Comparison of ENCODE assay signal across 18 cellular contexts in genomic region chr3:169818330-169818729, GRCh38. TPM values are rescaled to one million over a fixed set of nuclear protein-coding genes. Genes with fewer than 3 reads are reported as not detected.
A peak's percentile ranks its signal among the peaks of the same experiment; 100 is the strongest.
DNase-seq lines count a peak whose midpoint lies in the region; ATAC-seq and TF ChIP-seq lines count a peak whose summit lies in the region.
"Had no signal": no experiment of that assay in that cellular context is flagged by ENCODE, and none has a peak within 500 bp of the region (broad histone marks: within the 10 kb centered on the region; RNA-seq: fewer than 3 reads in every experiment).

No MANE protein-coding gene starts in this region.

- H3K36me3 ChIP-seq in adipocyte (ENCODE audit: control insufficient read depth, insufficient read depth, low read length, severe bottlenecking) (no peaks in the 10 kb centered on the region), smooth muscle cell (ENCODE audit: low read depth) (no peaks in the 10 kb centered on the region)
- H3K36me3 ChIP-seq: BLaER1 treated with 17β-estradiol and CSF1 and Interleukin-3, amounts not matched to agents 10 nM and 100 nM; transverse colon had no signal

- WGBS in smooth muscle cell (ENCODE audit: low lambda C conversion rate), result 58% methylated on average over 2 of the region's 2 CpGs

- no peaks in the 10 kb centered on the region for H4K20me1 ChIP-seq in smooth muscle cell (ENCODE audit: low read depth)
- H4K20me1 ChIP-seq: BLaER1 treated with 17β-estradiol and CSF1 and Interleukin-3, amounts not matched to agents 10 nM and 100 nM had no signal

- peaks cover 12% of the 10 kb centered on the region for H3K9me3 ChIP-seq in adipocyte (ENCODE audit: control insufficient read depth, low read length)
- H3K9me3 ChIP-seq in smooth muscle cell (replicated peaks; ENCODE audit: low read depth), result peaks cover 11% of the 10 kb centered on the region

- no peak overlapping the region for H3K4me3 ChIP-seq in adipocyte (ENCODE audit: low read length)
- no peak overlapping the region for H3K4me3 ChIP-seq in smooth muscle cell
- H3K4me3 ChIP-seq: BLaER1 treated with 17β-estradiol and CSF1 and Interleukin-3, amounts not matched to agents 10 nM and 100 nM; coronary artery; transverse colon had no signal

- H3K27ac ChIP-seq in foreskin keratinocyte (no peak overlapping the region), smooth muscle cell (ENCODE audit: low read depth) (peak overlapping the region; percentile 8)
- H3K27ac ChIP-seq: BLaER1 treated with 17β-estradiol and CSF1 and Interleukin-3, amounts not matched to agents 10 nM and 100 nM; coronary artery; transverse colon had no signal

- no peaks in the 10 kb centered on the region for H3F3A ChIP-seq in smooth muscle cell (ENCODE audit: low read depth)

- DNase-seq in HCEC 1CT, result peak; percentile 45
- DNase-seq in adipocyte (ENCODE audit: low read depth), result peak; percentile 51
- DNase-seq in foreskin keratinocyte, result peak; percentile 9 to 41
- no peak for DNase-seq in smooth muscle cell (lab: John Stamatoyannopoulos, UW; ENCODE audit: unreplicated experiment)
- no peak for DNase-seq in activated CD4-positive, alpha-beta T cell treated with anti-CD3 and anti-CD28 coated beads for 1 hour
- DNase-seq in activated naive CD4-positive, alpha-beta T cell (lab: John Stamatoyannopoulos, UW), result no peak
- DNase-seq in mucosa of gallbladder (ENCODE audit: low spot score), result no peak
- DNase-seq: activated gamma-delta T cell treated with Interleukin-2 at 50 U/mL for 16 hours; aorta; hippocampal formation; kidney; naive thymus-derived CD8-positive, alpha-beta T cell; NCI-H526 treated with DMSO at 0.1 percent for 48 hours; stimulated activated naive CD8-positive, alpha-beta T cell treated with anti-CD3 and anti-CD28 coated beads, Interleukin-15, amount 100 ng/mL, for 72 hours; transverse colon had no signal

- H2AFZ ChIP-seq in smooth muscle cell (ENCODE audit: low read depth), result peak overlapping the region; percentile 47

- no peak for ATAC-seq in foreskin keratinocyte
- ATAC-seq: naive thymus-derived CD8-positive, alpha-beta T cell; Right ventricle myocardium inferior; stimulated activated naive CD8-positive, alpha-beta T cell treated with anti-CD3 and anti-CD28 coated beads, Interleukin-15, amount 100 ng/mL, for 72 hours had no signal

- no peaks in the 10 kb centered on the region for H3K79me2 ChIP-seq in smooth muscle cell (ENCODE audit: low read depth)

- H3K27me3 ChIP-seq in adipocyte (replicated peaks; ENCODE audit: control insufficient read depth, insufficient read depth, low read length), result no peaks in the 10 kb centered on the region
- no peaks in the 10 kb centered on the region for H3K27me3 ChIP-seq in foreskin keratinocyte
- no peaks in the 10 kb centered on the region for H3K27me3 ChIP-seq in smooth muscle cell (ENCODE audit: low read depth)
- H3K27me3 ChIP-seq: BLaER1 treated with 17β-estradiol and CSF1 and Interleukin-3, amounts not matched to agents 10 nM and 100 nM had no signal

- H3K9ac ChIP-seq in adipocyte (ENCODE audit: low read length) (no peak overlapping the region), smooth muscle cell (ENCODE audit: low read depth) (no peak overlapping the region)
- H3K9ac ChIP-seq: BLaER1 treated with 17β-estradiol and CSF1 and Interleukin-3, amounts not matched to agents 10 nM and 100 nM had no signal

- H3K4me1 ChIP-seq in adipocyte (ENCODE audit: control insufficient read depth, insufficient read depth, low read length), result peaks cover 4% of the 10 kb centered on the region
- no peaks in the 10 kb centered on the region for H3K4me1 ChIP-seq in foreskin keratinocyte
- no peaks in the 10 kb centered on the region for H3K4me1 ChIP-seq in smooth muscle cell (ENCODE audit: low read depth)

- TF ChIP-seq CTCF in foreskin keratinocyte (conservative IDR thresholded peaks at IDR 0.05) (no peak), smooth muscle cell (IDR thresholded peaks at IDR 0.05; ENCODE audit: borderline replicate concordance, insufficient read depth, poor library complexity, severe bottlenecking) (no peak)

- peak overlapping the region; percentile 17 for H3K4me2 ChIP-seq in smooth muscle cell

RNA-seq across cellular contexts. Expression of gene LRRC34, which starts 5.6 kb away (rescaled TPM):
- total RNA-seq in foreskin keratinocyte (1.7 and 2.6 TPM in 2 replicates), smooth muscle cell (1.8 and 2.4 TPM in 2 replicates), mucosa of gallbladder (2.3 TPM)
- polyA plus RNA-seq in foreskin keratinocyte (1.4 and 1.7 TPM in 2 replicates), smooth muscle cell (1.8 and 2.5 TPM in 2 replicates)

RNA-seq across cellular contexts. Expression of gene LRRIQ4, which starts 5.7 kb away (rescaled TPM):
- total RNA-seq in foreskin keratinocyte (0.04 TPM in 1 of 2 replicates, not detected in the other), smooth muscle cell (0.18 TPM in 1 of 2 replicates, not detected in the other), mucosa of gallbladder (not detected)
- polyA plus RNA-seq in foreskin keratinocyte (not detected in 2 replicates), smooth muscle cell (not detected in 2 replicates)
- total RNA-seq: aorta, kidney, Right ventricle myocardium inferior, transverse colon had no signal
- polyA plus RNA-seq: aorta; naive thymus-derived CD8-positive, alpha-beta T cell had no signal

RNA-seq across cellular contexts. Expression of gene MYNN, which starts 45.1 kb away (rescaled TPM):
- total RNA-seq in foreskin keratinocyte, result 15.1 and 15.9 TPM in 2 replicates
- 5.9 and 7.0 TPM in 2 replicates for polyA plus RNA-seq in foreskin keratinocyte
- 29.9 and 33.3 TPM in 2 replicates for total RNA-seq in smooth muscle cell
- 12.4 and 17.2 TPM in 2 replicates for polyA plus RNA-seq in smooth muscle cell
- total RNA-seq in mucosa of gallbladder, result 14.0 TPM

RNA-seq across cellular contexts. Expression of gene ACTRT3, which starts 49.0 kb away (rescaled TPM):
- total RNA-seq in foreskin keratinocyte (3.5 and 4.4 TPM in 2 replicates), smooth muscle cell (1.7 and 2.2 TPM in 2 replicates), mucosa of gallbladder (1.6 TPM)
- polyA plus RNA-seq in foreskin keratinocyte (2.2 and 2.5 TPM in 2 replicates), smooth muscle cell (1.3 and 3.9 TPM in 2 replicates)

RNA-seq across cellular contexts. Expression of gene LRRC31, which starts 51.4 kb away (rescaled TPM):
- total RNA-seq in foreskin keratinocyte, result not detected in 2 replicates
- not detected in 2 replicates for polyA plus RNA-seq in foreskin keratinocyte
- total RNA-seq in smooth muscle cell, result not detected in 2 replicates
- polyA plus RNA-seq in smooth muscle cell, result not detected in 2 replicates
- total RNA-seq in mucosa of gallbladder, result 2.9 TPM
- total RNA-seq: aorta; naive thymus-derived CD8-positive, alpha-beta T cell; Right ventricle myocardium inferior had no signal
- polyA plus RNA-seq: naive thymus-derived CD8-positive, alpha-beta T cell had no signal

Comparison
In these comparisons a context has a peak if more than half of its experiments do, and no peak if none do; other contexts are left out.
1. DNase-seq: peak in HCEC 1CT (single experiment), adipocyte (single experiment) and foreskin keratinocyte (2 of 2); none in smooth muscle cell (single experiment), activated CD4-positive, alpha-beta T cell treated with anti-CD3 and anti-CD28 coated beads for 1 hour (single experiment), activated naive CD4-positive, alpha-beta T cell (0 of 4) and mucosa of gallbladder (single experiment).